ENCODE assay signal across 8 cellular contexts in genomic region chr4:127181001-127181400, GRCh38.
"Had no signal": no experiment of that assay in that cellular context is flagged by ENCODE, and none has a peak within 500 bp of the region (broad histone marks: within the 10 kb centered on the region; RNA-seq: fewer than 3 reads in every experiment).

No MANE protein-coding gene starts in this region.

- FAIRE-seq: G401.6, GM12878, GM12891, GM12892, GM18507, GM19239 had no signal

- H3K4me3 ChIP-seq: GM12878 had no signal

- DNase-seq: GDM1, GF-D8 had no signal

- ATAC-seq: GM12878 had no signal
